Comparison of ENCODE assay signal across 1 cellular context in genomic region chr2:236541008-236541562, GRCh38.
TF ChIP-seq lines count a peak whose summit lies in the region.

No MANE protein-coding gene starts in this region.

TF ChIP-seq in GM23338, 12 proteins besides CTCF, POLR2A, EP300 and RAD21 (continued from another document):
- TF ChIP-seq ZNF462 (CRISPR knock-in tag; IDR thresholded peaks at IDR 0.05), result no peak
TF ChIP-seq in GM23338: peak in this region for 0.
